ENCODE assay signal across 14 cellular contexts in genomic region chr4:7339751-7340552, GRCh38.
DNase-seq lines count a peak whose midpoint lies in the region; ATAC-seq and TF ChIP-seq lines count a peak whose summit lies in the region.
"Had no signal": no experiment of that assay in that cellular context is flagged by ENCODE, and none has a peak within 500 bp of the region (broad histone marks: within the 10 kb centered on the region; RNA-seq: fewer than 3 reads in every experiment).

No MANE protein-coding gene starts in this region.

- TF ChIP-seq CTCF in DOHH2 (IDR thresholded peaks at IDR 0.05; ENCODE audit: low read depth, low read length, poor library complexity, severe bottlenecking), result no peak
- no peak for TF ChIP-seq CTCF in neural progenitor cell (IDR thresholded peaks at IDR 0.05)

- H2AFZ ChIP-seq in neural progenitor cell (replicated peaks), result no peak overlapping the region

- H3K4me2 ChIP-seq in DOHH2 (ENCODE audit: low read length), result peak overlapping the region; percentile 42
- no peak overlapping the region for H3K4me2 ChIP-seq in neural progenitor cell
- H3K4me2 ChIP-seq: A549 had no signal

- H3K4me1 ChIP-seq in DOHH2 (ENCODE audit: control insufficient read depth, low read length) (peaks cover 32% of the 10 kb centered on the region), neural progenitor cell (peaks cover 7% of the 10 kb centered on the region)
- H3K4me1 ChIP-seq: Caco-2, HAP-1 had no signal

- H3K9me2 ChIP-seq in DOHH2 (replicated peaks; ENCODE audit: control insufficient read depth, low read length), result no peaks in the 10 kb centered on the region

- H3K9me3 ChIP-seq in DOHH2 (ENCODE audit: control insufficient read depth, insufficient read depth, low read length), result peaks cover 7% of the 10 kb centered on the region; the same call in 1 of the 2 replicates
- no peaks in the 10 kb centered on the region for H3K9me3 ChIP-seq in neural progenitor cell (ENCODE audit: low read depth)
- H3K9me3 ChIP-seq: A549, BE2C, Caco-2, HAP-1 had no signal

- no peak overlapping the region for H3K9ac ChIP-seq in neural progenitor cell

- no peaks in the 10 kb centered on the region for H3K36me3 Mint-ChIP-seq in central memory CD8-positive, alpha-beta T cell (ENCODE audit: insufficient read depth)
- H3K36me3 Mint-ChIP-seq in neural progenitor cell, result peaks cover 1% of the 10 kb centered on the region
- H3K36me3 Mint-ChIP-seq: CD14-positive monocyte; CD8-positive, alpha-beta memory T cell had no signal

- H3K79me2 ChIP-seq in DOHH2 (ENCODE audit: control insufficient read depth, low read length), result no peaks in the 10 kb centered on the region
- H3K79me2 ChIP-seq in neural progenitor cell (ENCODE audit: low read depth), result no peaks in the 10 kb centered on the region

- H3K9me3 Mint-ChIP-seq in central memory CD8-positive, alpha-beta T cell, result no peaks in the 10 kb centered on the region
- peaks cover 2% of the 10 kb centered on the region for H3K9me3 Mint-ChIP-seq in neural progenitor cell

- H3F3A ChIP-seq in DOHH2 (ENCODE audit: control insufficient read depth, insufficient read depth), result no peaks in the 10 kb centered on the region
- peaks cover 7% of the 10 kb centered on the region for H3F3A ChIP-seq in neural progenitor cell (ENCODE audit: low read depth)

- DNase-seq in central memory CD8-positive, alpha-beta T cell (ENCODE audit: low spot score in 2 of 2), result no peak
- DNase-seq in neural progenitor cell (ENCODE audit: low spot score) (no peak), substantia nigra (lab: John Stamatoyannopoulos, UW) (no peak), DMS53 treated with DMSO at 0.1 percent for 48 hours (lab: John Stamatoyannopoulos, UW; ENCODE audit: unreplicated experiment) (no peak), ureter (ENCODE audit: low spot score) (no peak)
- DNase-seq: BE2C; Caco-2; CD8-positive, alpha-beta memory T cell; GOT3 had no signal

- H3K27me3 ChIP-seq in DOHH2 (ENCODE audit: control insufficient read depth, low read length) (no peaks in the 10 kb centered on the region), neural progenitor cell (no peaks in the 10 kb centered on the region)
- H3K27me3 ChIP-seq: BE2C had no signal

- H3K27ac ChIP-seq in DOHH2 (ENCODE audit: low read depth, low read length) (peak overlapping the region; percentile 78), neural progenitor cell (no peak overlapping the region), substantia nigra (ENCODE audit: low read depth, low read length, poor library complexity, severe bottlenecking) (peak overlapping the region; percentile 91)
- H3K27ac ChIP-seq: A549 had no signal

- H3K4me3 ChIP-seq in DOHH2 (ENCODE audit: low read length) (peak overlapping the region; percentile 40; the same call in 1 of the 2 replicates), neural progenitor cell (no peak overlapping the region)
- H3K4me3 ChIP-seq: A549, HAP-1 had no signal

- H3K4me1 Mint-ChIP-seq in central memory CD8-positive, alpha-beta T cell, result no peaks in the 10 kb centered on the region
- peaks cover 8% of the 10 kb centered on the region for H3K4me1 Mint-ChIP-seq in neural progenitor cell
- H3K4me1 Mint-ChIP-seq: CD14-positive monocyte had no signal

- H3K36me3 ChIP-seq in DOHH2 (ENCODE audit: control insufficient read depth, low read length) (no peaks in the 10 kb centered on the region), neural progenitor cell (no peaks in the 10 kb centered on the region)
- H3K36me3 ChIP-seq: BE2C, HAP-1 had no signal

- peak overlapping the region; percentile 7 for H3K27ac Mint-ChIP-seq in central memory CD8-positive, alpha-beta T cell (ENCODE audit: low read depth)
- peak overlapping the region; percentile 26 for H3K27ac Mint-ChIP-seq in neural progenitor cell
- H3K27ac Mint-ChIP-seq: CD14-positive monocyte had no signal

- no peaks in the 10 kb centered on the region for H3K27me3 Mint-ChIP-seq in central memory CD8-positive, alpha-beta T cell
- H3K27me3 Mint-ChIP-seq in neural progenitor cell (ENCODE audit: insufficient read depth, low read depth), result peaks cover 7% of the 10 kb centered on the region

- H4K20me1 ChIP-seq in DOHH2 (ENCODE audit: control insufficient read depth, insufficient read depth, low read depth, low read length) (no peaks in the 10 kb centered on the region), neural progenitor cell (ENCODE audit: low read depth) (peaks cover 7% of the 10 kb centered on the region)

- ATAC-seq in central memory CD8-positive, alpha-beta T cell (replicated peaks; ENCODE audit: extremely low read depth, poor library complexity, severe bottlenecking), result no peak
- no peak for ATAC-seq in GM18873 (IDR thresholded peaks at IDR 0.05; ENCODE audit: low FRiP score, unreplicated experiment)
- ATAC-seq: A549 had no signal

- no peak overlapping the region for H3K4me3 Mint-ChIP-seq in central memory CD8-positive, alpha-beta T cell
- H3K4me3 Mint-ChIP-seq in neural progenitor cell, result peak overlapping the region; percentile 4
- H3K4me3 Mint-ChIP-seq: CD14-positive monocyte; CD8-positive, alpha-beta memory T cell had no signal
